ENCODE assay signal across 10 cellular contexts in the genomic region with DNA sequence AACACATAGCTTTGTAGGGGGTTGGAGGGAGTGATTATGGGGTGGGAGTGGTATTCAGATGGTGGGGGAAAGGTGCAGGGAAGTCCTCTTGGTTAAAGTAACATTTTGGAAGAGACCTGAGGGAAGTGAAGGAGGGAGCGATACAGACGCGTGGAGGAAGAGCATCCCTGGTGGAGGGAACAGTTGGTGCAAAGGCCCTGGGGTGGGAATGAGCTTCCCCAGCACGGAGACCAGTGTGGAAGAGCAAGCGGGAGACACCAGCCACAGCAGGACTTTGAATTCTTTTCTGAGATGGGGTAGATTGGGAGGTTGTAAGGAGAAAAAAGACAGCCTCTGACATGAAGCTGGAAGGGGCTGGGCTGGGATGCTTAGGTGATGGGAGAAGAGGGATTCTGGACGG. TPM values are rescaled to one million over a fixed set of nuclear protein-coding genes. Genes with fewer than 3 reads are reported as not detected.
DNase-seq lines count a peak whose midpoint lies in the region; ATAC-seq, FAIRE-seq and TF ChIP-seq lines count a peak whose summit lies in the region.
"Had no signal": no experiment of that assay in that cellular context is flagged by ENCODE, and none has a peak within 500 bp of the region (broad histone marks: within the 10 kb centered on the region; RNA-seq: fewer than 3 reads in every experiment).

No MANE protein-coding gene starts in this region.

- no TSS peak for BruUV-seq in K562 (replicated peaks; lab: Mats Ljungman, UMichigan)

- H3K4me3 ChIP-seq in K562 (no peak overlapping the region), transverse colon (no peak overlapping the region)

- no peaks in the 10 kb centered on the region for H3K27me3 Mint-ChIP-seq in activated naive CD4-positive, alpha-beta T cell treated with anti-CD3 and anti-CD28 coated beads for 36 hours (ENCODE audit: low read depth)
- H3K27me3 Mint-ChIP-seq in memory B cell = peaks cover 26% of the 10 kb centered on the region

- H4K20me1 ChIP-seq in K562 (replicated peaks; ENCODE audit: control insufficient read depth, insufficient read depth, low read length) = no peaks in the 10 kb centered on the region; the same call in 1 of the 2 replicates

- peaks cover 85% of the 10 kb centered on the region for H3K79me2 ChIP-seq in K562 (ENCODE audit: control insufficient read depth, insufficient read depth, low read length)

- peaks cover 35% of the 10 kb centered on the region for H3K4me1 Mint-ChIP-seq in activated naive CD4-positive, alpha-beta T cell treated with anti-CD3 and anti-CD28 coated beads for 36 hours (ENCODE audit: low read depth)
- H3K4me1 Mint-ChIP-seq in memory B cell = peaks cover 10% of the 10 kb centered on the region

- no peak overlapping the region for H3K27ac ChIP-seq in K562 (ENCODE audit: extremely low read depth, low read depth, low read length)
- peak overlapping the region; percentile 74 to 91 (median 90) for H3K27ac ChIP-seq in transverse colon

- H3K9ac ChIP-seq in K562 (ENCODE audit: insufficient read depth in 1 of 2, low read depth in 2 of 2, low read length in 2 of 2) = peak overlapping the region in 1 of 2 experiments; percentile 6; a peak in 1 of 4 replicates

- TF ChIP-seq EP300 in K562 (IDR thresholded peaks at IDR 0.05; ENCODE audit: low read length) = no peak
- TF ChIP-seq EP300 in transverse colon (IDR thresholded peaks at IDR 0.05; ENCODE audit: low read depth) = no peak

- no peak for TF ChIP-seq CTCF in K562 (IDR thresholded peaks at IDR 0.05 in 2 of 3, conservative IDR thresholded peaks at IDR 0.05 in 1 of 3; ENCODE audit: insufficient read depth in 2 of 3, low read depth in 1 of 3, low read length in 3 of 3)
- no peak for TF ChIP-seq CTCF in transverse colon (IDR thresholded peaks at IDR 0.05)

- H3K9me3 ChIP-seq in K562 (replicated peaks; ENCODE audit: control insufficient read depth, insufficient read depth, low read depth, low read length) = no peaks in the 10 kb centered on the region
- no peaks in the 10 kb centered on the region for H3K9me3 ChIP-seq in transverse colon

- intact Hi-C loops in activated naive CD4-positive, alpha-beta T cell treated with anti-CD3 and anti-CD28 coated beads for 36 hours (cut with micrococcal nuclease) = no loop called here
- intact Hi-C loops in K562 (cut with micrococcal nuclease) = no loop called here
- intact Hi-C loops in transverse colon (cut with DNase I; ENCODE audit: low total_unique reads) = loop anchor here (2.0 kb wide), 1 partner anchor 22 kb away; no protein-coding TSS in a partner anchor

- no peak for TF ChIP-seq RAD21 in K562 (CRISPR knock-in tag; conservative IDR thresholded peaks at IDR 0.05 in 1 of 2, IDR thresholded peaks at IDR 0.05 in 1 of 2)

- no peak for TF ChIP-seq POLR2A in K562 (conservative IDR thresholded peaks at IDR 0.05)
- no peak for TF ChIP-seq POLR2A in transverse colon (IDR thresholded peaks at IDR 0.05)

- CTCF ChIA-PET in activated naive CD4-positive, alpha-beta T cell treated with anti-CD3 and anti-CD28 coated beads for 36 hours (lab: Charles Lee) = interaction anchor here (0.6 kb wide), 1 partner anchor 172 kb away, joined by 3 read pairs; no protein-coding TSS in a partner anchor
- CTCF ChIA-PET in K562 (lab: Yijun Ruan, JAX; ENCODE audit: low intra/inter-chr PET ratio) = no interaction called here

- peaks cover 69% of the 10 kb centered on the region for H3K36me3 ChIP-seq in K562 (ENCODE audit: control insufficient read depth, insufficient read depth, low read length)
- H3K36me3 ChIP-seq in transverse colon = no peaks in the 10 kb centered on the region

- H3K9me3 Mint-ChIP-seq in activated naive CD4-positive, alpha-beta T cell treated with anti-CD3 and anti-CD28 coated beads for 36 hours = no peaks in the 10 kb centered on the region
- no peaks in the 10 kb centered on the region for H3K9me3 Mint-ChIP-seq in memory B cell

- peaks cover 4% of the 10 kb centered on the region for H3K36me3 Mint-ChIP-seq in activated naive CD4-positive, alpha-beta T cell treated with anti-CD3 and anti-CD28 coated beads for 36 hours (ENCODE audit: low read depth)
- no peaks in the 10 kb centered on the region for H3K36me3 Mint-ChIP-seq in memory B cell

- no peak for ATAC-seq in K562
- ATAC-seq in memory B cell (ENCODE audit: low read depth) = no peak
- no peak for ATAC-seq in HG03039 (IDR thresholded peaks at IDR 0.05; ENCODE audit: unreplicated experiment)

- POLR2A ChIA-PET in K562 (lab: Yijun Ruan, JAX) = interaction anchor here (0.7 to 1.0 kb wide), 2 partner anchors 10 to 1397 kb away, joined by 3 read pairs; no protein-coding TSS in a partner anchor

- H3K4me1 ChIP-seq in K562 (replicated peaks in 1 of 2; ENCODE audit: control insufficient read depth in 2 of 2, insufficient read depth in 2 of 2, low read length in 2 of 2) (peaks cover 2 to 32% of the 10 kb centered on the region in 2 experiments; a peak in 4 of 5 replicates), transverse colon (peaks cover 27 to 69% (median 47%) of the 10 kb centered on the region in 4 donors)

- 78% methylated on average over 6 of the region's 6 CpGs for WGBS in K562 (ENCODE audit: insufficient coverage, low coverage, missing lambda C conversion rate)
- 82% methylated on average over 6 of the region's 6 CpGs; no CpG with 5 or more reads in 1 of the 2 donors for WGBS in transverse colon (ENCODE audit: low coverage in 1 of 2), 2 donors

- no peaks in the 10 kb centered on the region for H3K9me1 ChIP-seq in K562 (ENCODE audit: control insufficient read depth, insufficient read depth, low read length)

- no peak for DNase-seq in activated naive CD4-positive, alpha-beta T cell treated with anti-CD3 and anti-CD28 coated beads for 36 hours
- DNase-seq in activated naive CD4-positive, alpha-beta T cell (lab: John Stamatoyannopoulos, UW) = no peak
- DNase-seq in K562 (ENCODE audit: extremely low read depth in 1 of 4, low spot score in 3 of 4) = no peak
- DNase-seq in memory B cell (ENCODE audit: low spot score in 2 of 2) = no peak
- no peak for DNase-seq in transverse colon
- no peak for DNase-seq in activated effector memory CD4-positive, alpha-beta T cell treated with Interleukin-2 at 50 U/mL for 16 hours
- DNase-seq in nucleus accumbens (lab: John Stamatoyannopoulos, UW) = no peak

- no peak overlapping the region for H3K27ac Mint-ChIP-seq in activated naive CD4-positive, alpha-beta T cell treated with anti-CD3 and anti-CD28 coated beads for 36 hours
- H3K27ac Mint-ChIP-seq in memory B cell = peak overlapping the region; percentile 64

- no peak for FAIRE-seq in K562 (lab: Jason Lieb, UNC)
- FAIRE-seq: colon had no signal

- peak overlapping the region; percentile 67 for H3K4me3 Mint-ChIP-seq in activated naive CD4-positive, alpha-beta T cell treated with anti-CD3 and anti-CD28 coated beads for 36 hours
- H3K4me3 Mint-ChIP-seq in memory B cell = peak overlapping the region; percentile 78

- no peak overlapping the region for H2AFZ ChIP-seq in K562 (ENCODE audit: low read depth, low read length)

- in situ Hi-C loops in K562 (cut with MboI) = no loop called here
- in situ Hi-C loops in transverse colon (cut with MboI; ENCODE audit: low pct_ligation_motif_present in 1 of 4, low pct_unique_long_range_greater_than_20kb in 1 of 4, low sequenced_read_pairs in 3 of 4) = no loop called here

- H3K27me3 ChIP-seq in K562 (ENCODE audit: control insufficient read depth in 2 of 2, insufficient read depth in 2 of 2, low read length in 2 of 2) (no peaks in the 10 kb centered on the region), transverse colon (no peaks in the 10 kb centered on the region)

- no peak overlapping the region for H3K4me2 ChIP-seq in K562 (ENCODE audit: insufficient read depth, low read length)

RNA-seq across cellular contexts. Expression of gene DHRS3, which starts 23.5 kb away (rescaled TPM):
- total RNA-seq in activated naive CD4-positive, alpha-beta T cell treated with anti-CD3 and anti-CD28 coated beads for 36 hours = 10 to 100 TPM; 45.5 to 45.7 TPM
- 74.0 and 164 TPM in 2 replicates for total RNA-seq in K562 (2011; cell fraction: chromatin; rRNA removed; ENCODE audit: low replicate concordance)
- 181 and 211 TPM in 2 replicates for total RNA-seq in K562 (2011; cell fraction: nucleolus; rRNA removed)
- total RNA-seq in K562 (2011; cell fraction: nucleoplasm; rRNA removed) = 160 and 179 TPM in 2 replicates
- total RNA-seq in K562 (2014; rRNA removed) (62.3 and 67.3 TPM in 2 replicates), K562 (2014; rRNA removed; fragmentation: Illumina TruSeq; extraction: Trizol) (37.6 and 43.5 TPM in 2 replicates), K562 (2015; rRNA removed; fragmentation: Illumina TruSeq; extraction: Trizol) (58.7 and 60.6 TPM in 2 replicates), K562 (2021) (109 and 116 TPM in 2 replicates), transverse colon (100 to 1,000 TPM in 2 of 4 donors, 10 to 100 TPM in 2; 55.3 to 122 (median 103) TPM)
- polyA plus RNA-seq in K562 (2011; rRNA removed) (58.7 and 66.5 TPM in 2 replicates), K562 (2014; fragmentation: Illumina TruSeq; extraction: Trizol) (39.4 and 46.3 TPM in 2 replicates), K562 (2014; fragmentation: Nextera tagmentation; extraction: Ambion mirVana) (10 to 100 TPM; 21.0 to 80.0 TPM), K562 (2014; rRNA removed) (57.0 and 59.6 TPM in 2 replicates)
- polyA plus RNA-seq in K562 (2011; cell fraction: cytosol; rRNA removed) = 72.1 and 104 TPM in 2 replicates
- polyA plus RNA-seq in K562 (2011; cell fraction: nucleus; rRNA removed) = 71.2 and 105 TPM in 2 replicates
- polyA plus RNA-seq in K562 (2012) = 35.6 and 41.5 TPM in 2 replicates
- polyA minus RNA-seq in K562 (2011; rRNA and poly(A)+ RNA removed) = 101 and 181 TPM in 2 replicates
- polyA minus RNA-seq in K562 (2011; cell fraction: cytosol; rRNA and poly(A)+ RNA removed) = 117 and 156 TPM in 2 replicates
- 40.9 and 42.4 TPM in 2 replicates for polyA minus RNA-seq in K562 (2011; cell fraction: nucleus; rRNA and poly(A)+ RNA removed)

RNA-seq across cellular contexts. Expression of gene AADACL4, which starts 49.4 kb away (rescaled TPM):
- not detected for total RNA-seq in activated naive CD4-positive, alpha-beta T cell treated with anti-CD3 and anti-CD28 coated beads for 36 hours
- total RNA-seq in K562 (2011; cell fraction: chromatin; rRNA removed; ENCODE audit: low replicate concordance) = not detected in 2 replicates
- not detected in 2 replicates for total RNA-seq in K562 (2011; cell fraction: nucleolus; rRNA removed)
- not detected in 2 replicates for total RNA-seq in K562 (2011; cell fraction: nucleoplasm; rRNA removed)
- total RNA-seq in K562 (2014; rRNA removed) (not detected in 2 replicates), K562 (2014; rRNA removed; fragmentation: Illumina TruSeq; extraction: Trizol) (not detected in 2 replicates), K562 (2015; rRNA removed; fragmentation: Illumina TruSeq; extraction: Trizol) (not detected in 2 replicates), K562 (2021) (not detected in 2 replicates), transverse colon (not detected)
- polyA plus RNA-seq in K562 (2011; rRNA removed) (not detected in 2 replicates), K562 (2014; fragmentation: Illumina TruSeq; extraction: Trizol) (not detected in 2 replicates), K562 (2014; fragmentation: Nextera tagmentation; extraction: Ambion mirVana) (not detected), K562 (2014; rRNA removed) (not detected in 2 replicates)
- polyA plus RNA-seq in K562 (2011; cell fraction: cytosol; rRNA removed) = not detected in 2 replicates
- not detected in 2 replicates for polyA plus RNA-seq in K562 (2011; cell fraction: nucleus; rRNA removed)
- polyA plus RNA-seq in K562 (2012) = not detected in 2 replicates
- polyA minus RNA-seq in K562 (2011; rRNA and poly(A)+ RNA removed) = not detected in 2 replicates
- polyA minus RNA-seq in K562 (2011; cell fraction: cytosol; rRNA and poly(A)+ RNA removed) = not detected in 2 replicates
- not detected in 2 replicates for polyA minus RNA-seq in K562 (2011; cell fraction: nucleus; rRNA and poly(A)+ RNA removed)
- total RNA-seq: T-helper 2 cell treated with Interferon-gamma antibody and Interleukin-4, amounts not matched to agents 100 ng/mL and 5 ng/mL, for 36 hours had no signal
